8 cellular contexts compared by ENCODE assay signal in genomic region chr10:28722065-28722803, GRCh38. TPM values are rescaled to one million over a fixed set of nuclear protein-coding genes. Genes with fewer than 3 reads are reported as not detected.
DNase-seq lines count a peak whose midpoint lies in the region; ATAC-seq and TF ChIP-seq lines count a peak whose summit lies in the region.

No MANE protein-coding gene starts in this region.

- peaks cover 0 to 17% (median 7%) of the 10 kb centered on the region in 9 donors for H3K4me1 ChIP-seq in heart right ventricle

- 2 to 3% methylated on average over 46 of the region's 46 CpGs for WGBS in heart right ventricle, 2 donors

- no peaks in the 10 kb centered on the region for H3K9me3 Mint-ChIP-seq in activated naive CD4-positive, alpha-beta T cell treated with anti-CD3 and anti-CD28 coated beads for 36 hours
- H3K9me3 Mint-ChIP-seq in WTC11: peaks cover 1% of the 10 kb centered on the region

- H3K9me3 ChIP-seq in heart right ventricle: no peaks in the 10 kb centered on the region

- intact Hi-C loops in activated naive CD4-positive, alpha-beta T cell treated with anti-CD3 and anti-CD28 coated beads for 36 hours (cut with micrococcal nuclease): no loop called here
- intact Hi-C loops in heart right ventricle (cut with DNase I): no loop called here

- peaks cover 37% of the 10 kb centered on the region for H3K27me3 Mint-ChIP-seq in activated naive CD4-positive, alpha-beta T cell treated with anti-CD3 and anti-CD28 coated beads for 36 hours (ENCODE audit: low read depth)
- H3K27me3 Mint-ChIP-seq in WTC11 (ENCODE audit: low read depth): peaks cover 28% of the 10 kb centered on the region

- DNase-seq in activated naive CD4-positive, alpha-beta T cell treated with anti-CD3 and anti-CD28 coated beads for 36 hours: peak; percentile 6
- DNase-seq in activated naive CD4-positive, alpha-beta T cell treated with Interleukin-2 at 50 U/mL for 16 hours: no peak
- DNase-seq in WTC11 (ENCODE audit: low spot score) (peak; percentile 68), heart right ventricle (peak; percentile 34 to 43), omental fat pad (ENCODE audit: low spot score) (no peak), germinal center (ENCODE audit: low spot score) (no peak), COLO829 (ENCODE audit: low spot score) (no peak)

- peaks cover 5% of the 10 kb centered on the region for H3K4me1 Mint-ChIP-seq in activated naive CD4-positive, alpha-beta T cell treated with anti-CD3 and anti-CD28 coated beads for 36 hours (ENCODE audit: low read depth)
- peaks cover 17% of the 10 kb centered on the region for H3K4me1 Mint-ChIP-seq in WTC11

- ATAC-seq in WTC11 (peak; percentile 94), heart right ventricle (peak; percentile 51 to 87 (median 83)), omental fat pad (ENCODE audit: low FRiP score) (peak; percentile 48), GM21786 (IDR thresholded peaks at IDR 0.05; ENCODE audit: unreplicated experiment) (no peak)

- CTCF ChIA-PET in activated naive CD4-positive, alpha-beta T cell treated with anti-CD3 and anti-CD28 coated beads for 36 hours (lab: Charles Lee): no interaction called here
- CTCF ChIA-PET in WTC11 (lab: Charles Lee): interaction anchor here (0.6 to 1.9 kb wide), 10 partner anchors 12 to 270 kb away, joined by 3 to 7 read pairs (median 5); partner anchors contain the start of gene BAMBI

- no peak overlapping the region for H3K27ac Mint-ChIP-seq in activated naive CD4-positive, alpha-beta T cell treated with anti-CD3 and anti-CD28 coated beads for 36 hours
- H3K27ac Mint-ChIP-seq in WTC11: no peak overlapping the region; the same call in 1 of the 2 replicates

- POLR2A ChIA-PET in WTC11 (lab: Charles Lee): interaction anchor here (0.6 kb wide), 1 partner anchor 42 kb away, joined by 3 read pairs; no protein-coding TSS in a partner anchor

- H3K36me3 Mint-ChIP-seq in activated naive CD4-positive, alpha-beta T cell treated with anti-CD3 and anti-CD28 coated beads for 36 hours (ENCODE audit: low read depth): no peaks in the 10 kb centered on the region
- no peaks in the 10 kb centered on the region for H3K36me3 Mint-ChIP-seq in WTC11

- TF ChIP-seq CTCF in WTC11 (IDR thresholded peaks at IDR 0.05) (no peak), heart right ventricle (IDR thresholded peaks at IDR 0.05) (peak in 1 of 9 donors; percentile 10), omental fat pad (IDR thresholded peaks at IDR 0.05) (no peak)

- peak overlapping the region; percentile 52 for H3K4me3 Mint-ChIP-seq in activated naive CD4-positive, alpha-beta T cell treated with anti-CD3 and anti-CD28 coated beads for 36 hours
- H3K4me3 Mint-ChIP-seq in WTC11: peak overlapping the region; percentile 74

- H3K4me3 ChIP-seq in heart right ventricle: peak overlapping the region; percentile 18 to 56 (median 46)

- peaks cover 0 to 41% (median 0%) of the 10 kb centered on the region in 7 donors for H3K27me3 ChIP-seq in heart right ventricle

- peak overlapping the region in 7 of 10 donors; percentile 4 to 73 (median 64) for H3K27ac ChIP-seq in heart right ventricle

- H3K36me3 ChIP-seq in heart right ventricle: no peaks in the 10 kb centered on the region

TF ChIP-seq in WTC11, 78 proteins besides CTCF, POLR2A, EP300 and RAD21 (continues in another document):
- TF ChIP-seq CREM (CRISPR knock-in tag; IDR thresholded peaks at IDR 0.05) (peak; percentile 56; the same call in 1 of the 2 replicates), MAX (CRISPR knock-in tag; IDR thresholded peaks at IDR 0.05) (peak; percentile 96), ELF4 (CRISPR knock-in tag; IDR thresholded peaks at IDR 0.05; ENCODE audit: low read depth) (no peak), NFE2L1 (CRISPR knock-in tag; IDR thresholded peaks at IDR 0.05) (peak; percentile 68; the same call in 1 of the 2 replicates), KAT7 (CRISPR knock-in tag; IDR thresholded peaks at IDR 0.05; ENCODE audit: borderline replicate concordance) (no peak), SP1 (CRISPR knock-in tag; conservative IDR thresholded peaks at IDR 0.05) (no peak), ZNF416 (CRISPR knock-in tag; IDR thresholded peaks at IDR 0.05) (no peak), TEAD1 (CRISPR knock-in tag; IDR thresholded peaks at IDR 0.05) (peak; percentile 87), ZBTB43 (CRISPR knock-in tag; IDR thresholded peaks at IDR 0.05) (0 out of 2 replicates have a peak, but pooled peaks have one; percentile 28), ARID4B (CRISPR knock-in tag; IDR thresholded peaks at IDR 0.05; ENCODE audit: borderline replicate concordance) (peak; percentile 51; the same call in 1 of the 2 replicates), FOXP1 (CRISPR knock-in tag; IDR thresholded peaks at IDR 0.05; ENCODE audit: borderline replicate concordance) (peak; percentile 70), TCF7 (CRISPR knock-in tag; IDR thresholded peaks at IDR 0.05; ENCODE audit: low read depth) (no peak), E2F5 (CRISPR knock-in tag; IDR thresholded peaks at IDR 0.05) (0 out of 2 replicates have a peak, but pooled peaks have one; percentile 59), NFATC4 (CRISPR knock-in tag; IDR thresholded peaks at IDR 0.05) (no peak), E2F1 (CRISPR knock-in tag; IDR thresholded peaks at IDR 0.05) (peak; percentile 57; the same call in 1 of the 2 replicates), GRHL2 (CRISPR knock-in tag; IDR thresholded peaks at IDR 0.05; ENCODE audit: insufficient replicate concordance, severe bottlenecking) (no peak), TP53 (CRISPR knock-in tag; IDR thresholded peaks at IDR 0.05) (peak; percentile 76), SMAD3 (CRISPR knock-in tag; IDR thresholded peaks at IDR 0.05; ENCODE audit: borderline replicate concordance) (peak; percentile 79; the same call in 1 of the 2 replicates)

RNA-seq across cellular contexts. Expression of gene BAMBI, which starts 44.9 kb away (rescaled TPM):
- under 1 TPM; 0.57 to 0.59 TPM for total RNA-seq in activated naive CD4-positive, alpha-beta T cell treated with anti-CD3 and anti-CD28 coated beads for 36 hours
- total RNA-seq in WTC11 (2021) (26.4 to 29.0 TPM (median 27.4 TPM) in 3 replicates), heart right ventricle (10 to 100 TPM; 11.0 to 29.6 (median 21.3) TPM), omental fat pad (10 to 100 TPM in 3 of 4 donors, 1 to 10 TPM in 1; 6.9 to 20.5 (median 13.3) TPM)
- polyA plus RNA-seq in heart right ventricle: 10 to 100 TPM in 1 of 2 donors, 1 to 10 TPM in 1; 5.0 to 52.7 TPM

Comparison
In these comparisons a context has a peak if more than half of its experiments do, and no peak if none do; other contexts are left out.
1. DNase-seq: peak in activated naive CD4-positive, alpha-beta T cell treated with anti-CD3 and anti-CD28 coated beads for 36 hours (single experiment), WTC11 (single experiment) and heart right ventricle (2 of 2); none in activated naive CD4-positive, alpha-beta T cell treated with Interleukin-2 at 50 U/mL for 16 hours (single experiment), omental fat pad (single experiment), germinal center (single experiment) and COLO829 (single experiment).
2. RNA of gene BAMBI, which starts 44.9 kb away (total RNA-seq): 26.4 to 29.0 TPM in WTC11, 11.0 to 29.6 TPM in heart right ventricle and 6.9 to 20.5 TPM in omental fat pad; 0.57 to 0.59 TPM in activated naive CD4-positive, alpha-beta T cell treated with anti-CD3 and anti-CD28 coated beads for 36 hours; every median in the first group is over 4 times any median in the second.